Comparison of ENCODE assay signal across 1 cellular context in the genomic region with DNA sequence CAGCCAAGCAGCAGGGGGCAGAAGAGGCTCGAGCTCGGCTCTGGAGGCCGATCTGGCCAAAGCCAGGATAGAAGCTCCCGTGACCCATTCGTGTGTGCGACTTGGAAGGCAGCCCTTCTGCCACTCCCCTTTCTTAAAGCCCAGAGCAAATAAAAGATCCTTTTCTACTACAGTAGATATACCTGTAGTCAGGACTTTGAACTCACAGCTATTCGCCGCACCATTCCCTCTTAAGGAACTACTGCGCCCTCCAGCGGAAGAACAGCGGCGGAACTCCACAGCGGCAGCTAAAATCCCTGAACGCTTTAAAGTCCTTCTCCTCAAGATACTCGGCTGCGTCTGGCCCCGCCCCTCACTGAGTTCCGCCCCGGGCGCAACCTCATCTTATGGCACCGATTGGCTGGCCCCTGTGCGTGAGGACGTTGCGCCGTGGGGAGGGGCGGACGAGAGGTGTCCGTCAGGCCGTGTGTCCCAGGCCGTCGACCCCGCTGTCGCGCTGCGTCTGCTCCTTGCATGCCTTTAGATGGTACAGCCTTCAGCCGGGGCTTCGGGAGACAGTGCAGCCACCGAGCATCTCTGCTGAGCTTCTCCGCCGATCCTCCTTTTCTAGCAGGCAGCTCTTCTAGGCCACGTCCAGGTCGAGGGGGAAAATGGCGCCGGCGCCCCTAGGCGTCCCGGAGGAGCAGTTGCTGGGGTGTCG.
TF ChIP-seq lines count a peak whose summit lies in the region.

A gene with protein sequence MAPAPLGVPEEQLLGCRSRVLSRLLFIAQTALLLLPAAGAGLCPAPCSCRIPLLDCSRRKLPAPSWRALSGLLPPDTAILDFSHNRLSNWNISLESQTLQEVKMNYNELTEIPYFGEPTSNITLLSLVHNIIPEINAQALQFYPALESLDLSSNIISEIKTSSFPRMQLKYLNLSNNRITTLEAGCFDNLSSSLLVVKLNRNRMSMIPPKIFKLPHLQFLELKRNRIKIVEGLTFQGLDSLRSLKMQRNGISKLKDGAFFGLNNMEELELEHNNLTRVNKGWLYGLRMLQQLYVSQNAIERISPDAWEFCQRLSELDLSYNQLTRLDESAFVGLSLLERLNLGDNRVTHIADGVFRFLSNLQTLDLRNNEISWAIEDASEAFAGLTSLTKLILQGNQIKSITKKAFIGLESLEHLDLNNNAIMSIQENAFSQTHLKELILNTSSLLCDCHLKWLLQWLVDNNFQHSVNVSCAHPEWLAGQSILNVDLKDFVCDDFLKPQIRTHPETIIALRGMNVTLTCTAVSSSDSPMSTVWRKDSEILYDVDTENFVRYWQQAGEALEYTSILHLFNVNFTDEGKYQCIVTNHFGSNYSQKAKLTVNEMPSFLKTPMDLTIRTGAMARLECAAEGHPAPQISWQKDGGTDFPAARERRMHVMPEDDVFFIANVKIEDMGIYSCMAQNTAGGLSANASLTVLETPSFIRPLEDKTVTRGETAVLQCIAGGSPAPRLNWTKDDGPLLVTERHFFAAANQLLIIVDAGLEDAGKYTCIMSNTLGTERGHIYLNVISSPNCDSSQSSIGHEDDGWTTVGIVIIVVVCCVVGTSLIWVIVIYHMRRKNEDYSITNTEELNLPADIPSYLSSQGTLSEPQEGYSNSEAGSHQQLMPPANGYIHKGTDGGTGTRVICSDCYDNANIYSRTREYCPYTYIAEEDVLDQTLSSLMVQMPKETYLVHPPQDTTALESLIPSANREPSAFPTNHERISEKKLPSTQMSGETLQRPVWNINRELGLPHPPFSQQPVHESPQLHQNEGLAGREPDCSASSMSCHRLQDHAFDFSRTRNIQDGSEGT (plus strand): TSS at position 442 of the 700 bp plus-strand sequence. CDS start 209 bp downstream, at position 651.

TF ChIP-seq in HCT116, 20 proteins besides CTCF, POLR2A, EP300 and RAD21 (continued from another document):
- TF ChIP-seq EGR1 (IDR thresholded peaks at IDR 0.05; ENCODE audit: low read depth): no peak
- peak; percentile 67 for TF ChIP-seq TCF7L2 (IDR thresholded peaks at IDR 0.05; ENCODE audit: borderline replicate concordance, extremely low read depth, insufficient read depth, insufficient read length)
- peak; percentile 68 for TF ChIP-seq YY1 (IDR thresholded peaks at IDR 0.05; ENCODE audit: extremely low read depth, insufficient replicate concordance, low read depth, low read length)
- TF ChIP-seq POLR2AphosphoS5 (IDR thresholded peaks at IDR 0.05; ENCODE audit: low read depth, low read length): peak; percentile 96
- TF ChIP-seq, protein P1, sequence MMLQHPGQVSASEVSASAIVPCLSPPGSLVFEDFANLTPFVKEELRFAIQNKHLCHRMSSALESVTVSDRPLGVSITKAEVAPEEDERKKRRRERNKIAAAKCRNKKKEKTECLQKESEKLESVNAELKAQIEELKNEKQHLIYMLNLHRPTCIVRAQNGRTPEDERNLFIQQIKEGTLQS (IDR thresholded peaks at IDR 0.05): no peak
- TF ChIP-seq, protein P2, sequence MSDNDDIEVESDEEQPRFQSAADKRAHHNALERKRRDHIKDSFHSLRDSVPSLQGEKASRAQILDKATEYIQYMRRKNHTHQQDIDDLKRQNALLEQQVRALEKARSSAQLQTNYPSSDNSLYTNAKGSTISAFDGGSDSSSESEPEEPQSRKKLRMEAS (IDR thresholded peaks at IDR 0.05): peak; percentile 52
- TF ChIP-seq ZNF274 (IDR thresholded peaks at IDR 0.05; ENCODE audit: low read depth, low read length): no peak
- peak; percentile 79; the same call in 1 of the 2 replicates for TF ChIP-seq SIN3A (IDR thresholded peaks at IDR 0.05; ENCODE audit: low read depth)
- TF ChIP-seq ZFX (IDR thresholded peaks at IDR 0.05): peak; percentile 63; the same call in 1 of the 2 replicates
- no peak for TF ChIP-seq JUND (IDR thresholded peaks at IDR 0.05)
- TF ChIP-seq SP1 (IDR thresholded peaks at IDR 0.05; ENCODE audit: low read depth): peak; percentile 63
